Comparison of ENCODE assay signal across 16 cellular contexts in the genomic region with DNA sequence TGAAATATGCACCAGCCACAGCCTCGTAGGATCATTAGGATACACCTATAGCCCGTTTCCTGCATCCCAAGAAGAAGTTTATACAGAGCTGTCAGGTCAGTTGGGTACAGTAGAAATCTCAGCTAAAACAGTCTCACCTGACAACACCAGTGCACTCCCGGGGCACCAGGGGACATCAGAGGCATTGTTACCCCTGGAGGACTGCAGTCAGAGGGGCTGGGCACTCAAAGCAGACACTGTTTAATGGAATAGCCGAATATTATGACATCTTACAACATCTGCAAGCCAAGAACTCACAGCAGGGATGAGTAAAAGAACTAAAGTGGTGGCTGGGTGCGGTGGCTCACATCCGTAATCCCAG.
DNase-seq lines count a peak whose midpoint lies in the region; ATAC-seq and TF ChIP-seq lines count a peak whose summit lies in the region.
"Had no signal": no experiment of that assay in that cellular context is flagged by ENCODE, and none has a peak within 500 bp of the region (broad histone marks: within the 10 kb centered on the region; RNA-seq: fewer than 3 reads in every experiment).

No MANE protein-coding gene starts in this region.

- intact Hi-C loops in OCI-LY7 (cut with micrococcal nuclease; ENCODE audit: unreplicated experiment) = loop anchor here (10.0 kb wide), 1 partner anchor 956 kb away; no protein-coding TSS in a partner anchor
- intact Hi-C loops in spleen (cut with DNase I; ENCODE audit: low total_unique reads) = no loop called here
- intact Hi-C loops in sigmoid colon (cut with DNase I) = no loop called here

- H3K36me3 Mint-ChIP-seq in activated CD8-positive, alpha-beta memory T cell treated with anti-CD3 and anti-CD28 coated beads, Interleukin-2, amount 10 ng/mL, durations not matched to agents 7 days and 5 days = no peaks in the 10 kb centered on the region

- WGBS in spleen, 5 donors = 74 to 89% (median 80%) methylated on average over 6 of the region's 6 CpGs
- WGBS in sigmoid colon, 2 donors = 87 to 89% methylated on average over 6 of the region's 6 CpGs

- no peak for ATAC-seq in activated CD8-positive, alpha-beta memory T cell treated with anti-CD3 and anti-CD28 coated beads, Interleukin-2, amount 10 ng/mL, durations not matched to agents 7 days and 5 days
- ATAC-seq in HG03460 (IDR thresholded peaks at IDR 0.05; ENCODE audit: unreplicated experiment) = no peak

- peak overlapping the region; percentile 14; the same call in 1 of the 2 replicates for H3K4me2 ChIP-seq in OCI-LY7 (ENCODE audit: low read length)

- BruUV-seq in OCI-LY7 (replicated peaks; lab: Mats Ljungman, UMichigan) = no TSS peak

- H3K9me2 ChIP-seq in OCI-LY7 (ENCODE audit: insufficient read depth, low read length) = no peaks in the 10 kb centered on the region

- H3K9me3 Mint-ChIP-seq in activated CD8-positive, alpha-beta memory T cell treated with anti-CD3 and anti-CD28 coated beads, Interleukin-2, amount 10 ng/mL, durations not matched to agents 7 days and 5 days (ENCODE audit: low read depth) = no peaks in the 10 kb centered on the region

- no peak overlapping the region for H2AFZ ChIP-seq in OCI-LY7 (ENCODE audit: low read length)

- peak overlapping the region; percentile 23 for H3K27ac ChIP-seq in OCI-LY7 (ENCODE audit: low read depth, low read length, poor library complexity, severe bottlenecking)
- H3K27ac ChIP-seq in spleen = no peak overlapping the region
- no peak overlapping the region for H3K27ac ChIP-seq in sigmoid colon
- H3K27ac ChIP-seq: Peyer's patch had no signal

- no peaks in the 10 kb centered on the region for H4K20me1 ChIP-seq in OCI-LY7 (ENCODE audit: insufficient read depth, low read length)

- no peaks in the 10 kb centered on the region for H3K9me3 ChIP-seq in OCI-LY7 (ENCODE audit: low read length)
- no peaks in the 10 kb centered on the region for H3K9me3 ChIP-seq in spleen
- H3K9me3 ChIP-seq in sigmoid colon = no peaks in the 10 kb centered on the region
- H3K9me3 ChIP-seq: MG63, Peyer's patch had no signal

- H3K79me2 ChIP-seq in OCI-LY7 (ENCODE audit: insufficient read depth, low read depth, low read length) = no peaks in the 10 kb centered on the region

- CTCF ChIA-PET in activated CD8-positive, alpha-beta memory T cell treated with anti-CD3 and anti-CD28 coated beads, Interleukin-2, amount 10 ng/mL, durations not matched to agents 7 days and 5 days (lab: Charles Lee) = interaction anchor here (0.6 to 2.4 kb wide), 5 partner anchors 19 to 93 kb away, joined by 3 to 8 read pairs (median 4); a partner anchor contains a TSS
- CTCF ChIA-PET in OCI-LY7 (lab: Charles Lee; ENCODE audit: unreplicated experiment) = no interaction called here

- no peak for TF ChIP-seq POLR2A in spleen (IDR thresholded peaks at IDR 0.05)
- no peak for TF ChIP-seq POLR2A in sigmoid colon (IDR thresholded peaks at IDR 0.05)

- H3K27ac Mint-ChIP-seq in activated CD8-positive, alpha-beta memory T cell treated with anti-CD3 and anti-CD28 coated beads, Interleukin-2, amount 10 ng/mL, durations not matched to agents 7 days and 5 days = peak overlapping the region; percentile 10

- H3K4me1 Mint-ChIP-seq in activated CD8-positive, alpha-beta memory T cell treated with anti-CD3 and anti-CD28 coated beads, Interleukin-2, amount 10 ng/mL, durations not matched to agents 7 days and 5 days = peaks cover 36% of the 10 kb centered on the region

- H3K36me3 ChIP-seq in OCI-LY7 (ENCODE audit: insufficient read depth, low read length) (no peaks in the 10 kb centered on the region), spleen (no peaks in the 10 kb centered on the region), sigmoid colon (no peaks in the 10 kb centered on the region)
- H3K36me3 ChIP-seq: MG63, Peyer's patch had no signal

- peaks cover 0 to 29% (median 0%) of the 10 kb centered on the region in 7 donors for H3K27me3 ChIP-seq in spleen (replicated peaks in 1 of 7)
- H3K27me3 ChIP-seq in sigmoid colon = no peaks in the 10 kb centered on the region
- H3K27me3 ChIP-seq: MG63, Peyer's patch had no signal

- POLR2A ChIA-PET in OCI-LY7 (lab: Charles Lee) = interaction anchor here (0.6 to 1.2 kb wide), 3 partner anchors 14 to 118 kb away, joined by 3 read pairs; no protein-coding TSS in a partner anchor

- no peak for DNase-seq in activated CD8-positive, alpha-beta memory T cell treated with anti-CD3 and anti-CD28 coated beads, Interleukin-2, amount 10 ng/mL, durations not matched to agents 7 days and 5 days
- DNase-seq in activated CD8-positive, alpha-beta memory T cell treated with anti-CD3 and anti-CD28 coated beads, Interleukin-2, amount 50 U/mL, for 4 hours = no peak
- DNase-seq in OCI-LY7 (ENCODE audit: low spot score) (no peak), mesenteric fat pad (ENCODE audit: low spot score) (peak; percentile 28), spleen (peak; percentile 59), sigmoid colon (no peak), SW480 (ENCODE audit: low spot score) (no peak)
- DNase-seq: Calu3, Karpas-422, MG63, NCI-H1092 treated with DMSO at 0.1 percent for 48 hours, NCI-H2227 treated with DMSO at 0.1 percent for 48 hours, NCI-H524, Peyer's patch, Right ventricle myocardium superior had no signal

- H3K27me3 Mint-ChIP-seq in activated CD8-positive, alpha-beta memory T cell treated with anti-CD3 and anti-CD28 coated beads, Interleukin-2, amount 10 ng/mL, durations not matched to agents 7 days and 5 days = peaks cover 35% of the 10 kb centered on the region

- TF ChIP-seq EP300 in sigmoid colon (IDR thresholded peaks at IDR 0.05) = no peak

- H3K4me1 ChIP-seq in OCI-LY7 (ENCODE audit: insufficient read depth, low read length, poor library complexity, severe bottlenecking) (peaks cover 60% of the 10 kb centered on the region), spleen (peaks cover 3 to 35% (median 14%) of the 10 kb centered on the region in 6 donors), sigmoid colon (peaks cover 0 to 8% (median 6%) of the 10 kb centered on the region in 4 donors)

- TF ChIP-seq CTCF in OCI-LY7 (conservative IDR thresholded peaks at IDR 0.05; ENCODE audit: low read length) (no peak), spleen (IDR thresholded peaks at IDR 0.05 in 8 of 11, conservative IDR thresholded peaks at IDR 0.05 in 3 of 11) (no peak), sigmoid colon (IDR thresholded peaks at IDR 0.05) (no peak)

- H3K4me3 Mint-ChIP-seq in activated CD8-positive, alpha-beta memory T cell treated with anti-CD3 and anti-CD28 coated beads, Interleukin-2, amount 10 ng/mL, durations not matched to agents 7 days and 5 days = no peak overlapping the region

- H3K4me3 ChIP-seq in OCI-LY7 (ENCODE audit: low read depth, low read length, poor library complexity, severe bottlenecking) (no peak overlapping the region), spleen (no peak overlapping the region), sigmoid colon (no peak overlapping the region)
- H3K4me3 ChIP-seq: MG63, Peyer's patch had no signal

Comparison
In these comparisons a context has a peak if more than half of its experiments do, and no peak if none do; other contexts are left out.
1. DNase-seq: peak in mesenteric fat pad (single experiment) and spleen (single experiment); none in activated CD8-positive, alpha-beta memory T cell treated with anti-CD3 and anti-CD28 coated beads, Interleukin-2, amount 10 ng/mL, durations not matched to agents 7 days and 5 days (single experiment), activated CD8-positive, alpha-beta memory T cell treated with anti-CD3 and anti-CD28 coated beads, Interleukin-2, amount 50 U/mL, for 4 hours (single experiment), OCI-LY7 (single experiment), sigmoid colon (single experiment) and SW480 (single experiment).